1 cellular context compared by ENCODE assay signal in genomic region chr3:63931290-63931689, GRCh38.
TF ChIP-seq lines count a peak whose summit lies in the region.

No MANE protein-coding gene starts in this region.

TF ChIP-seq in HepG2, 621 proteins besides CTCF, POLR2A, EP300 and RAD21:
- TF ChIP-seq ETV6 (CRISPR knock-in tag; conservative IDR thresholded peaks at IDR 0.05) = no peak
- no peak for TF ChIP-seq HCFC1 (IDR thresholded peaks at IDR 0.05; ENCODE audit: low read depth, low read length)
- no peak for TF ChIP-seq NR0B2 (CRISPR knock-in tag; IDR thresholded peaks at IDR 0.05)
- TF ChIP-seq, protein P1, sequence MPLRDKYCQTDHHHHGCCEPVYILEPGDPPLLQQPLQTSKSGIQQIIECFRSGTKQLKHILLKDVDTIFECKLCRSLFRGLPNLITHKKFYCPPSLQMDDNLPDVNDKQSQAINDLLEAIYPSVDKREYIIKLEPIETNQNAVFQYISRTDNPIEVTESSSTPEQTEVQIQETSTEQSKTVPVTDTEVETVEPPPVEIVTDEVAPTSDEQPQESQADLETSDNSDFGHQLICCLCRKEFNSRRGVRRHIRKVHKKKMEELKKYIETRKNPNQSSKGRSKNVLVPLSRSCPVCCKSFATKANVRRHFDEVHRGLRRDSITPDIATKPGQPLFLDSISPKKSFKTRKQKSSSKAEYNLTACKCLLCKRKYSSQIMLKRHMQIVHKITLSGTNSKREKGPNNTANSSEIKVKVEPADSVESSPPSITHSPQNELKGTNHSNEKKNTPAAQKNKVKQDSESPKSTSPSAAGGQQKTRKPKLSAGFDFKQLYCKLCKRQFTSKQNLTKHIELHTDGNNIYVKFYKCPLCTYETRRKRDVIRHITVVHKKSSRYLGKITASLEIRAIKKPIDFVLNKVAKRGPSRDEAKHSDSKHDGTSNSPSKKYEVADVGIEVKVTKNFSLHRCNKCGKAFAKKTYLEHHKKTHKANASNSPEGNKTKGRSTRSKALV (CRISPR knock-in tag; IDR thresholded peaks at IDR 0.05) = no peak
- no peak for TF ChIP-seq MBD4 (IDR thresholded peaks at IDR 0.05; ENCODE audit: borderline replicate concordance, low read length)
- TF ChIP-seq ZNF841 (CRISPR knock-in tag; IDR thresholded peaks at IDR 0.05; ENCODE audit: borderline replicate concordance) = no peak
- no peak for TF ChIP-seq ZNF263 (CRISPR knock-in tag; IDR thresholded peaks at IDR 0.05)
- TF ChIP-seq THYN1 (CRISPR knock-in tag; IDR thresholded peaks at IDR 0.05; ENCODE audit: borderline replicate concordance, low read depth) = no peak
- no peak for TF ChIP-seq ASH2L (IDR thresholded peaks at IDR 0.05; ENCODE audit: insufficient read length, low read depth, low read length)
- no peak for TF ChIP-seq HOXA3 (CRISPR knock-in tag; IDR thresholded peaks at IDR 0.05)
- TF ChIP-seq ZNF547 (CRISPR knock-in tag; IDR thresholded peaks at IDR 0.05) = no peak
- no peak for TF ChIP-seq KMT2A (CRISPR knock-in tag; IDR thresholded peaks at IDR 0.05)
- no peak for TF ChIP-seq KAT7 (CRISPR knock-in tag; IDR thresholded peaks at IDR 0.05; ENCODE audit: borderline replicate concordance)
- TF ChIP-seq ZSCAN31 (CRISPR knock-in tag; IDR thresholded peaks at IDR 0.05; ENCODE audit: low read depth) = no peak
- no peak for TF ChIP-seq SRF (IDR thresholded peaks at IDR 0.05; ENCODE audit: low read depth, low read length)
- TF ChIP-seq KMT2B (CRISPR knock-in tag; IDR thresholded peaks at IDR 0.05) = no peak
- TF ChIP-seq IRF1 (CRISPR knock-in tag; IDR thresholded peaks at IDR 0.05; ENCODE audit: low read depth) = no peak
